Comparison of ENCODE assay signal across 11 cellular contexts in the genomic region with DNA sequence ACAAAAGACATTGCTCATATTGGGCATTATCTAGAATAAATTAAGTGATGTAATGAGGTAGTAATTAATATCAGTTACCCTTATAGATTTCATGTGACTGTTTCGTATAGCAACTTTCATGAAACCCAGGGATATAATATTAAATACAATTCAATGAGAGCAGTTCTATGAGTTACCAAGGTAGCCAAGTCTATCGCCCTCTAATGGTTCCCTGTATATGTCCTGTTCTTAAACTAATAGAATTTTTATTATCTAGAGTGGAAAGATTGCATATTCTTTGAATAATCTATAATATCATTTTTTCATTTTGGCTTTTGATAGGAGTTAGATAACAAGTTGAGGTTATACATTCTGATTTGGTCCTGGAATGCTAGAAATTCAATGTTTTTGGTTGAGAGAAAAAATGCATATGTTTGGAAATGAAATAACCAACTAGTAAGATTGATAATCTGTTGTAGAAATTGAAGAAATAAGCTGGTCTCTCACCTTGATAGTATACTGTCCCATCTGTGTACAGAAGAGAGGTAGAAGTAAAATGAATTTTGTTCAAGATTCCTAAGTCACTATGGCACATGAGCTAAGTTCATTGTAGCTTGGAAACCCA. TPM values are rescaled to one million over a fixed set of nuclear protein-coding genes. Genes with fewer than 3 reads are reported as not detected.
A peak's percentile ranks its signal among the peaks of the same experiment; 100 is the strongest.
DNase-seq lines count a peak whose midpoint lies in the region; ATAC-seq, FAIRE-seq and TF ChIP-seq lines count a peak whose summit lies in the region.
"Had no signal": no experiment of that assay in that cellular context is flagged by ENCODE, and none has a peak within 500 bp of the region (broad histone marks: within the 10 kb centered on the region; RNA-seq: fewer than 3 reads in every experiment).

No MANE protein-coding gene starts in this region.

- H3K36me3 Mint-ChIP-seq in stimulated activated naive B cell treated with anti-CD40 and anti-IgM and Interleukin-4, amounts not matched to agents 10 μg/mL and 1 μg/mL and 100 μg/mL, for 72 hours, result peaks cover 26 to 28% of the 10 kb centered on the region in 2 donors

- H3K9me3 ChIP-seq in cardiac muscle cell (ENCODE audit: low read depth) (no peaks in the 10 kb centered on the region), NT2/D1 (ENCODE audit: insufficient read depth, low read length) (peaks cover 6% of the 10 kb centered on the region; the same call in 1 of the 2 replicates), upper lobe of right lung (no peaks in the 10 kb centered on the region), kidney (ENCODE audit: control insufficient read depth in 1 of 2, low read length in 2 of 2) (no peaks in the 10 kb centered on the region)

- H3K36me3 ChIP-seq in cardiac muscle cell (peaks cover 10% of the 10 kb centered on the region), NT2/D1 (ENCODE audit: insufficient read depth, insufficient read length, low read length) (peaks cover 14% of the 10 kb centered on the region), upper lobe of right lung (peaks cover 49% of the 10 kb centered on the region), kidney (ENCODE audit: control insufficient read depth in 1 of 2, insufficient read depth in 2 of 2, low read length in 2 of 2) (peaks cover 6% of the 10 kb centered on the region in 2 donors)

- H3K4me3 ChIP-seq in cardiac muscle cell (no peak overlapping the region), NT2/D1 (ENCODE audit: insufficient read length, low read depth) (no peak overlapping the region), epithelial cell of proximal tubule (ENCODE audit: low read depth, low read length) (no peak overlapping the region), upper lobe of right lung (no peak overlapping the region), kidney (ENCODE audit: low read length in 2 of 2) (no peak overlapping the region)

- ATAC-seq in left cardiac atrium (no peak), upper lobe of right lung (no peak)
- no peak for ATAC-seq in stimulated activated naive B cell treated with anti-CD40 and anti-IgM and Interleukin-4, amounts not matched to agents 10 μg/mL and 1 μg/mL and 100 μg/mL, for 72 hours (replicated peaks)

- no peak overlapping the region for H3K27ac Mint-ChIP-seq in stimulated activated naive B cell treated with anti-CD40 and anti-IgM and Interleukin-4, amounts not matched to agents 10 μg/mL and 1 μg/mL and 100 μg/mL, for 72 hours
- H3K27ac Mint-ChIP-seq: CD8-positive, alpha-beta memory T cell had no signal

- peaks cover 0 to 3% of the 10 kb centered on the region in 2 donors for H3K9me3 Mint-ChIP-seq in stimulated activated naive B cell treated with anti-CD40 and anti-IgM and Interleukin-4, amounts not matched to agents 10 μg/mL and 1 μg/mL and 100 μg/mL, for 72 hours

- intact Hi-C loops in left cardiac atrium (cut with DNase I), result no loop called here
- intact Hi-C loops in upper lobe of right lung (cut with DNase I), result no loop called here
- intact Hi-C loops in kidney (cut with DNase I), result no loop called here

- H3K27me3 Mint-ChIP-seq in stimulated activated naive B cell treated with anti-CD40 and anti-IgM and Interleukin-4, amounts not matched to agents 10 μg/mL and 1 μg/mL and 100 μg/mL, for 72 hours, result no peaks in the 10 kb centered on the region
- H3K27me3 Mint-ChIP-seq: CD8-positive, alpha-beta memory T cell had no signal

- H3K27me3 ChIP-seq in cardiac muscle cell (no peaks in the 10 kb centered on the region), NT2/D1 (ENCODE audit: insufficient read depth, insufficient read length) (no peaks in the 10 kb centered on the region), upper lobe of right lung (no peaks in the 10 kb centered on the region)

- DNase-seq in cardiac muscle cell (ENCODE audit: low read depth in 1 of 2, low spot score in 1 of 2) (peak; percentile 5 to 10), left cardiac atrium (no peak), NT2/D1 (ENCODE audit: low read depth, low spot score) (peak; percentile 15), epithelial cell of proximal tubule (ENCODE audit: low read depth) (no peak), upper lobe of right lung (no peak), kidney (no peak), COLO668 (lab: John Stamatoyannopoulos, UW; ENCODE audit: unreplicated experiment) (no peak)
- no peak for DNase-seq in stimulated activated naive B cell treated with anti-CD40 and anti-IgM and Interleukin-4, amounts not matched to agents 10 μg/mL and 1 μg/mL and 100 μg/mL, for 72 hours
- DNase-seq: activated CD4-positive, alpha-beta T cell treated with anti-CD3 and anti-CD28 coated beads for 1 hour; aorta; CD8-positive, alpha-beta memory T cell had no signal

- peaks cover 0 to 5% of the 10 kb centered on the region in 2 donors for H3K4me1 Mint-ChIP-seq in stimulated activated naive B cell treated with anti-CD40 and anti-IgM and Interleukin-4, amounts not matched to agents 10 μg/mL and 1 μg/mL and 100 μg/mL, for 72 hours

- H3K27ac ChIP-seq in cardiac muscle cell (no peak overlapping the region), upper lobe of right lung (no peak overlapping the region), kidney (ENCODE audit: low read depth in 2 of 2, low read length in 2 of 2) (no peak overlapping the region)

- H3K4me1 ChIP-seq in cardiac muscle cell (ENCODE audit: low read depth) (no peaks in the 10 kb centered on the region), NT2/D1 (ENCODE audit: insufficient read depth, insufficient read length) (no peaks in the 10 kb centered on the region), upper lobe of right lung (no peaks in the 10 kb centered on the region), kidney (ENCODE audit: control insufficient read depth in 1 of 2, insufficient read depth in 1 of 2, low read depth in 1 of 2, low read length in 2 of 2) (no peaks in the 10 kb centered on the region)

- H3K9ac ChIP-seq in NT2/D1 (ENCODE audit: insufficient read length, low read depth), result no peak overlapping the region
- no peak overlapping the region for H3K9ac ChIP-seq in kidney (ENCODE audit: low read length in 2 of 2)

- no peak overlapping the region for H3K4me3 Mint-ChIP-seq in stimulated activated naive B cell treated with anti-CD40 and anti-IgM and Interleukin-4, amounts not matched to agents 10 μg/mL and 1 μg/mL and 100 μg/mL, for 72 hours
- H3K4me3 Mint-ChIP-seq: CD8-positive, alpha-beta memory T cell had no signal

- TF ChIP-seq CTCF in cardiac muscle cell (IDR thresholded peaks at IDR 0.05; ENCODE audit: low read depth, low read length) (peak; percentile 48), epithelial cell of proximal tubule (conservative IDR thresholded peaks at IDR 0.05; ENCODE audit: low read depth, low read length) (peak; percentile 60), upper lobe of right lung (IDR thresholded peaks at IDR 0.05) (peak; percentile 40), kidney (IDR thresholded peaks at IDR 0.05; ENCODE audit: borderline replicate concordance, extremely low read depth, insufficient read depth) (no peak)

- no peak for FAIRE-seq in kidney (lab: Jason Lieb, UNC)

RNA-seq across cellular contexts. Expression of gene SCFD1, which starts 59.7 kb away (rescaled TPM):
- total RNA-seq in cardiac muscle cell (48.4 and 51.7 TPM in 2 replicates), left cardiac atrium (10 to 100 TPM; 42.4 to 52.8 TPM), epithelial cell of proximal tubule (34.8 and 37.8 TPM in 2 replicates), upper lobe of right lung (72.6 TPM), kidney (74.4 TPM)
- polyA plus RNA-seq in cardiac muscle cell (76.3 and 86.6 TPM in 2 replicates), kidney (ENCODE audit: insufficient read depth, low read depth, low replicate concordance) (52.0 TPM)

Comparison
In these comparisons a context has a peak if more than half of its experiments do, and no peak if none do; other contexts are left out.
1. DNase-seq: peak in cardiac muscle cell (2 of 2) and NT2/D1 (single experiment); none in left cardiac atrium (single experiment), epithelial cell of proximal tubule (single experiment), upper lobe of right lung (single experiment), kidney (single experiment), COLO668 (single experiment) and stimulated activated naive B cell treated with anti-CD40 and anti-IgM and Interleukin-4, amounts not matched to agents 10 μg/mL and 1 μg/mL and 100 μg/mL, for 72 hours (single experiment).